Comparison of ENCODE assay signal across 1 cellular context in the genomic region with DNA sequence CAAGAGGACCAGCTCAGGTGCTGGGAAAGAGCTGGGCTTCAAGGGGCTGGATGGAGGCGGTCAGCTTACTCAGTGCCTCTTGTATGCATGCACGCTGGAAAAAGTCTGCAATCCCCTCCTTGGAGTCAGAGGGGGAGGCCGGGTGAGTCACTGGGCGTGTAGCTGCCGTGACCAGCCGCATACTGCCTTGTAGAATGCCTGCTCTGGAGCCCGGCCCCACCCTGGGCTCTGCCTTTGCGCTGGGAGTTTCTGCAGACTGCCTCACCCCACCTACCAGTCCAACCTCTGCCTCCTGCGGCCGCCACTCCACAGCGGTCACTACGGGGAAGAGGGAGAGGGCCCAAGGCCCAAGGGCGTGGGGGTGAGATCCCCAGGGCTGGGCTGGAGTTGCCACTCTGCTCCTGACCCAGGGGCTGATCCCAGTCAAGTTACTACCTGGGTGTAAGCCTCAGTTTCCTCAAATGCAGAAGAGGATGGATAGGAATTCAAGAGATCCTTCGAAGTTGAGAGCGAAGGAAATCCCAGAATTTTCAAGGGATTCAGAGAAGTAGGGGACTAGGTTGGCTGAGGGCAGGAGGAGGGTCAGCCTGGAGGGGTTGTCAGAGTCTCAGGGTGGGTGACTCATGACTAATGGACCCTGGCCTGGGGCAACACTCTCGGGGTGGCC.
TF ChIP-seq lines count a peak whose summit lies in the region.

No MANE protein-coding gene starts in this region.

TF ChIP-seq in GM23338, 12 proteins besides CTCF, POLR2A, EP300 and RAD21:
- TF ChIP-seq, protein P1, sequence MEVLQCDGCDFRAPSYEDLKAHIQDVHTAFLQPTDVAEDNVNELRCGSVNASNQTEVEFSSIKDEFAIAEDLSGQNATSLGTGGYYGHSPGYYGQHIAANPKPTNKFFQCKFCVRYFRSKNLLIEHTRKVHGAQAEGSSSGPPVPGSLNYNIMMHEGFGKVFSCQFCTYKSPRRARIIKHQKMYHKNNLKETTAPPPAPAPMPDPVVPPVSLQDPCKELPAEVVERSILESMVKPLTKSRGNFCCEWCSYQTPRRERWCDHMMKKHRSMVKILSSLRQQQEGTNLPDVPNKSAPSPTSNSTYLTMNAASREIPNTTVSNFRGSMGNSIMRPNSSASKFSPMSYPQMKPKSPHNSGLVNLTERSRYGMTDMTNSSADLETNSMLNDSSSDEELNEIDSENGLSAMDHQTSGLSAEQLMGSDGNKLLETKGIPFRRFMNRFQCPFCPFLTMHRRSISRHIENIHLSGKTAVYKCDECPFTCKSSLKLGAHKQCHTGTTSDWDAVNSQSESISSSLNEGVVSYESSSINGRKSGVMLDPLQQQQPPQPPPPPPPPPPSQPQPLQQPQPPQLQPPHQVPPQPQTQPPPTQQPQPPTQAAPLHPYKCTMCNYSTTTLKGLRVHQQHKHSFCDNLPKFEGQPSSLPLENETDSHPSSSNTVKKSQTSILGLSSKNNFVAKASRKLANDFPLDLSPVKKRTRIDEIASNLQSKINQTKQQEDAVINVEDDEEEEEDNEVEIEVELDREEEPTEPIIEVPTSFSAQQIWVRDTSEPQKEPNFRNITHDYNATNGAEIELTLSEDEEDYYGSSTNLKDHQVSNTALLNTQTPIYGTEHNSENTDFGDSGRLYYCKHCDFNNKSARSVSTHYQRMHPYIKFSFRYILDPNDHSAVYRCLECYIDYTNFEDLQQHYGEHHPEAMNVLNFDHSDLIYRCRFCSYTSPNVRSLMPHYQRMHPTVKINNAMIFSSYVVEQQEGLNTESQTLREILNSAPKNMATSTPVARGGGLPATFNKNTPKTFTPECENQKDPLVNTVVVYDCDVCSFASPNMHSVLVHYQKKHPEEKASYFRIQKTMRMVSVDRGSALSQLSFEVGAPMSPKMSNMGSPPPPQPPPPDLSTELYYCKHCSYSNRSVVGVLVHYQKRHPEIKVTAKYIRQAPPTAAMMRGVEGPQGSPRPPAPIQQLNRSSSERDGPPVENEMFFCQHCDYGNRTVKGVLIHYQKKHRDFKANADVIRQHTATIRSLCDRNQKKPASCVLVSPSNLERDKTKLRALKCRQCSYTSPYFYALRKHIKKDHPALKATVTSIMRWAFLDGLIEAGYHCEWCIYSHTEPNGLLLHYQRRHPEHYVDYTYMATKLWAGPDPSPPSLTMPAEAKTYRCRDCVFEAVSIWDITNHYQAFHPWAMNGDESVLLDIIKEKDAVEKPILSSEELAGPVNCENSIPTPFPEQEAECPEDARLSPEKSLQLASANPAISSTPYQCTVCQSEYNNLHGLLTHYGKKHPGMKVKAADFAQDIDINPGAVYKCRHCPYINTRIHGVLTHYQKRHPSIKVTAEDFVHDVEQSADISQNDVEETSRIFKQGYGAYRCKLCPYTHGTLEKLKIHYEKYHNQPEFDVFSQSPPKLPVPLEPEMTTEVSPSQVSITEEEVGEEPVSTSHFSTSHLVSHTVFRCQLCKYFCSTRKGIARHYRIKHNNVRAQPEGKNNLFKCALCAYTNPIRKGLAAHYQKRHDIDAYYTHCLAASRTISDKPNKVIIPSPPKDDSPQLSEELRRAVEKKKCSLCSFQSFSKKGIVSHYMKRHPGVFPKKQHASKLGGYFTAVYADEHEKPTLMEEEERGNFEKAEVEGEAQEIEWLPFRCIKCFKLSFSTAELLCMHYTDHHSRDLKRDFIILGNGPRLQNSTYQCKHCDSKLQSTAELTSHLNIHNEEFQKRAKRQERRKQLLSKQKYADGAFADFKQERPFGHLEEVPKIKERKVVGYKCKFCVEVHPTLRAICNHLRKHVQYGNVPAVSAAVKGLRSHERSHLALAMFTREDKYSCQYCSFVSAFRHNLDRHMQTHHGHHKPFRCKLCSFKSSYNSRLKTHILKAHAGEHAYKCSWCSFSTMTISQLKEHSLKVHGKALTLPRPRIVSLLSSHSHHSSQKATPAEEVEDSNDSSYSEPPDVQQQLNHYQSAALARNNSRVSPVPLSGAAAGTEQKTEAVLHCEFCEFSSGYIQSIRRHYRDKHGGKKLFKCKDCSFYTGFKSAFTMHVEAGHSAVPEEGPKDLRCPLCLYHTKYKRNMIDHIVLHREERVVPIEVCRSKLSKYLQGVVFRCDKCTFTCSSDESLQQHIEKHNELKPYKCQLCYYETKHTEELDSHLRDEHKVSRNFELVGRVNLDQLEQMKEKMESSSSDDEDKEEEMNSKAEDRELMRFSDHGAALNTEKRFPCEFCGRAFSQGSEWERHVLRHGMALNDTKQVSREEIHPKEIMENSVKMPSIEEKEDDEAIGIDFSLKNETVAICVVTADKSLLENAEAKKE (CRISPR knock-in tag; IDR thresholded peaks at IDR 0.05) = no peak
TF ChIP-seq in GM23338: peak in this region for 0.
